ENCODE assay signal across 15 cellular contexts in the genomic region with DNA sequence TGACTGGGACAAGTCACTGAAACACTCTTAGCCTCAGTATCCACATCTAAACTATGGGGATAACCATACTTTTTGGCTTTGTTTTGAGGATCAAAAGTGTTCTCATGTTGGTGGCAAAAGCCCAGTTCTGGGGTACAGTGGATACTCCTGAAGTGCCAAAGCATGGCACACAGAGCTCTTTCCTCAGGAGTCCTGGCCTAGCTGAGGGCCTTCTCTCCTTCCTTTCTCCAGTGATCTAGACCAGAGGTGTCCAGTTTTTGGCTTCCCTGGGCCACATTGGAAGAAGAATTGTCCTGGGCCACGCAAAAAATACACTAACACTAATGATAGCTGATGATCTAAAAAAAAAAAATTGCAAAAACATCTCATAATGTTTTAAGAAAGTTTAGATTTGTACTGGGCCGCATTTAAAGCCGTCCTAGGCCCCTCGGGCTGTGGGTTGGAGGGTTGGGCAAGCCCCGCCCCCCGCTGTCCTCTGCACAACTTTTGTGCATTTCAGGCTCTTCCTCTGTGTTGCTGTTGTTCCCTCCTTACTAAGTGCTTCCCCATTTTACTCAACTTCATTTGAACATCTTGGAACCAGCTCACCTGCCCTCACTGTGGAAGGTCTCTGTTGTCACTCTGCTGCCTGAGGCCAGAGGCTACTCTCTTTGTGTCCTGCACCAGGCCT.
DNase-seq lines count a peak whose midpoint lies in the region; ATAC-seq and TF ChIP-seq lines count a peak whose summit lies in the region.
"Had no signal": no experiment of that assay in that cellular context is flagged by ENCODE, and none has a peak within 500 bp of the region (broad histone marks: within the 10 kb centered on the region; RNA-seq: fewer than 3 reads in every experiment).

No MANE protein-coding gene starts in this region.

- H3K27me3 ChIP-seq in cardiac muscle cell (no peaks in the 10 kb centered on the region), lung (ENCODE audit: control insufficient read depth, insufficient read depth) (no peaks in the 10 kb centered on the region), neural progenitor cell (no peaks in the 10 kb centered on the region), A673 (replicated peaks; ENCODE audit: insufficient read depth, low read depth, low read length, poor library complexity) (no peaks in the 10 kb centered on the region)

- H3K27ac Mint-ChIP-seq in neural progenitor cell, result peak overlapping the region; percentile 51
- H3K27ac Mint-ChIP-seq: CD8-positive, alpha-beta T cell had no signal

- H3K36me3 ChIP-seq in cardiac muscle cell (no peaks in the 10 kb centered on the region), lung (ENCODE audit: control insufficient read depth in 2 of 2, insufficient read depth in 2 of 2, low read length in 2 of 2) (no peaks in the 10 kb centered on the region), neural progenitor cell (no peaks in the 10 kb centered on the region), A673 (ENCODE audit: insufficient read depth, low read length, poor library complexity, severe bottlenecking) (no peaks in the 10 kb centered on the region)
- H3K36me3 ChIP-seq: BLaER1 treated with 17β-estradiol and CSF1 and Interleukin-3, amounts not matched to agents 10 nM and 100 nM; HAP-1 had no signal

- no peak overlapping the region for H3K9ac ChIP-seq in neural progenitor cell
- H3K9ac ChIP-seq: BLaER1 treated with 17β-estradiol and CSF1 and Interleukin-3, amounts not matched to agents 10 nM and 100 nM had no signal

- H2AFZ ChIP-seq in neural progenitor cell (replicated peaks), result peak overlapping the region; percentile 13

- TF ChIP-seq CTCF in cardiac muscle cell (IDR thresholded peaks at IDR 0.05; ENCODE audit: low read depth, low read length) (no peak), lung (IDR thresholded peaks at IDR 0.05; ENCODE audit: control extremely low read depth, extremely low read depth) (no peak), neural progenitor cell (IDR thresholded peaks at IDR 0.05) (no peak), A673 (conservative IDR thresholded peaks at IDR 0.05; ENCODE audit: low read depth, low read length) (no peak)

- H3K79me2 ChIP-seq in neural progenitor cell (ENCODE audit: low read depth), result no peaks in the 10 kb centered on the region

- peak overlapping the region; percentile 58 for H3K4me2 ChIP-seq in neural progenitor cell
- H3K4me2 ChIP-seq: A549 had no signal

- H3K4me1 ChIP-seq in cardiac muscle cell (ENCODE audit: low read depth) (peaks cover 43% of the 10 kb centered on the region), lung (ENCODE audit: control insufficient read depth in 2 of 2, insufficient read depth in 2 of 2, low read length in 2 of 2) (no peaks in the 10 kb centered on the region), neural progenitor cell (peaks cover 68% of the 10 kb centered on the region), A673 (ENCODE audit: insufficient read depth, low read length, poor library complexity, severe bottlenecking) (no peaks in the 10 kb centered on the region)
- H3K4me1 ChIP-seq: A549, HAP-1 had no signal

- BruUV-seq in A673 (replicated peaks; lab: Mats Ljungman, UMichigan), result no TSS peak

- no peak overlapping the region for H3K4me3 Mint-ChIP-seq in neural progenitor cell
- H3K4me3 Mint-ChIP-seq: CD8-positive, alpha-beta T cell had no signal

- H3K36me3 Mint-ChIP-seq in neural progenitor cell, result no peaks in the 10 kb centered on the region
- H3K36me3 Mint-ChIP-seq: CD8-positive, alpha-beta T cell had no signal

- peaks cover 38% of the 10 kb centered on the region for H3F3A ChIP-seq in neural progenitor cell (ENCODE audit: low read depth)

- no peaks in the 10 kb centered on the region for H3K9me3 ChIP-seq in cardiac muscle cell (ENCODE audit: low read depth)
- no peaks in the 10 kb centered on the region for H3K9me3 ChIP-seq in lung (ENCODE audit: control insufficient read depth in 2 of 2, insufficient read depth in 1 of 2, low read length in 1 of 2)
- no peaks in the 10 kb centered on the region for H3K9me3 ChIP-seq in neural progenitor cell (ENCODE audit: low read depth)
- H3K9me3 ChIP-seq in A673 (ENCODE audit: low read depth, low read length, poor library complexity, severe bottlenecking), result no peaks in the 10 kb centered on the region
- H3K9me3 ChIP-seq: A549; BLaER1 treated with 17β-estradiol and CSF1 and Interleukin-3, amounts not matched to agents 10 nM and 100 nM; HAP-1 had no signal

- no peak for ATAC-seq in Right ventricle myocardium inferior
- no peak for ATAC-seq in lung (ENCODE audit: insufficient read depth, low FRiP score)
- ATAC-seq in GM18909 (IDR thresholded peaks at IDR 0.05; ENCODE audit: poor library complexity, unreplicated experiment), result no peak
- ATAC-seq: A549; CD8-positive, alpha-beta T cell had no signal

- DNase-seq in cardiac muscle cell (ENCODE audit: low read depth in 1 of 2, low spot score in 1 of 2) (no peak), Right ventricle myocardium inferior (ENCODE audit: missing footprints) (no peak), lung (ENCODE audit: low spot score) (peak; percentile 17), neural progenitor cell (ENCODE audit: low spot score) (no peak), SK-N-DZ (ENCODE audit: low spot score) (no peak), D341Med (ENCODE audit: low spot score) (no peak), A673 (ENCODE audit: low spot score) (no peak)
- DNase-seq: CD8-positive, alpha-beta T cell; GF-D8 had no signal

- H3K4me1 Mint-ChIP-seq in neural progenitor cell, result peaks cover 85% of the 10 kb centered on the region

- H3K27ac ChIP-seq in cardiac muscle cell (peak overlapping the region; percentile 92), lung (ENCODE audit: low read depth in 1 of 2, low read length in 1 of 2) (no peak overlapping the region), neural progenitor cell (peak overlapping the region; percentile 98), A673 (ENCODE audit: low read depth, low read length, poor library complexity, severe bottlenecking) (no peak overlapping the region)
- H3K27ac ChIP-seq: 22Rv1; A549; BLaER1 treated with 17β-estradiol and CSF1 and Interleukin-3, amounts not matched to agents 10 nM and 100 nM; HL-60 had no signal

- H3K4me3 ChIP-seq in cardiac muscle cell, result no peak overlapping the region
- no peak overlapping the region for H3K4me3 ChIP-seq in lung
- H3K4me3 ChIP-seq in neural progenitor cell, result no peak overlapping the region
- H3K4me3 ChIP-seq in A673 (ENCODE audit: low read depth, low read length, poor library complexity, severe bottlenecking), result no peak overlapping the region
- H3K4me3 ChIP-seq: A549; BLaER1 treated with 17β-estradiol and CSF1 and Interleukin-3, amounts not matched to agents 10 nM and 100 nM; HAP-1 had no signal

- intact Hi-C loops in Right ventricle myocardium inferior (cut with DNase I) (no loop called here), A673 (cut with micrococcal nuclease; ENCODE audit: unreplicated experiment) (no loop called here)

- POLR2A ChIA-PET in A673 (lab: Charles Lee; ENCODE audit: low non-redundant PET), result no interaction called here

- H3K27me3 Mint-ChIP-seq in neural progenitor cell (ENCODE audit: insufficient read depth, low read depth), result peaks cover 6% of the 10 kb centered on the region

- CTCF ChIA-PET in A673 (lab: Charles Lee), result no interaction called here

- no peaks in the 10 kb centered on the region for H4K20me1 ChIP-seq in neural progenitor cell (ENCODE audit: low read depth)
- H4K20me1 ChIP-seq: BLaER1 treated with 17β-estradiol and CSF1 and Interleukin-3, amounts not matched to agents 10 nM and 100 nM had no signal

- WGBS in lung, 2 donors, result 89 to 95% methylated on average over 6 of the region's 6 CpGs

- H3K9me3 Mint-ChIP-seq in neural progenitor cell, result no peaks in the 10 kb centered on the region
- H3K9me3 Mint-ChIP-seq: CD8-positive, alpha-beta T cell had no signal

Comparison
In these comparisons a context has a peak if more than half of its experiments do, and no peak if none do; other contexts are left out.
1. H3K27ac ChIP-seq: peak in cardiac muscle cell (single experiment) and neural progenitor cell (single experiment); none in lung (0 of 2) and A673 (single experiment).